8 cellular contexts compared by ENCODE assay signal in the genomic region with DNA sequence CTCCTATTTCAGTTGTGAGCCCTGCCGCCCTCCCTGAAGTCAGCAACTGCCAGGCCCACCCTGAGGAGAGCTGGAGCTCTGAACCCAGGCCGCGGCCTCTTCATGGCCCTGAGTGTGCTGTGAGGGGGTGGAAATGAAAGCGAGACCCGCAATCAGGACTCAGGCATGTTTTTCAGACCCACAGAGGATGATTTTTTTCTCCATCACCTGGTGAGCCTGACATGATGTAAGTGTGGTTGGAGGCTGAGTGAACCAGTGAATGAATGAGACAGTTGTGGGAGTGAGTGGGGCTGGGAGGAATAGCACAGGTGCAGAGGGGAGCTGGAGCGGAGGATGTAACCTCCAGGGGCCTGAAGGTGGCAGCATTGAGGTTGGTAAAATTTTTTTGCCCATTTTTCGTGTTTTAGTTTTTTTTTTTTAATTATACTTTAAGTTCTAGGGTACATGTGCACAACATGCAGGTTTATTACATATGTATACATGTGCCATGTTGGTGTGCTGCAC. TPM values are rescaled to one million over a fixed set of nuclear protein-coding genes. Genes with fewer than 3 reads are reported as not detected.
DNase-seq lines count a peak whose midpoint lies in the region; ATAC-seq and TF ChIP-seq lines count a peak whose summit lies in the region.

No MANE protein-coding gene starts in this region.

- TF ChIP-seq POLR2A in breast epithelium (IDR thresholded peaks at IDR 0.05): no peak

- H3K27ac Mint-ChIP-seq in MCF 10A (ENCODE audit: low read depth, unreplicated experiment): no peak overlapping the region

- H3K4me3 Mint-ChIP-seq in MCF 10A (ENCODE audit: unreplicated experiment): no peak overlapping the region

- peak; percentile 49 for DNase-seq in MCF 10A (ENCODE audit: unreplicated experiment)
- DNase-seq in breast epithelium (ENCODE audit: low spot score in 2 of 2): no peak
- peak; percentile 30 for DNase-seq in NCI-H1105 treated with DMSO at 0.1 percent for 48 hours (lab: John Stamatoyannopoulos, UW)
- DNase-seq in adipocyte (ENCODE audit: low read depth): peak; percentile 61
- DNase-seq in mucosa of descending colon: no peak
- no peak for DNase-seq in left cardiac atrium
- no peak for DNase-seq in DMS79 treated with DMSO at 0.1 percent for 48 hours (lab: John Stamatoyannopoulos, UW)

- peaks cover 17% of the 10 kb centered on the region for H3K4me1 Mint-ChIP-seq in MCF 10A (ENCODE audit: insufficient read depth, unreplicated experiment)

- no peaks in the 10 kb centered on the region for H3K9me3 ChIP-seq in breast epithelium
- H3K9me3 ChIP-seq in adipocyte (ENCODE audit: control insufficient read depth, low read length): peaks cover 7% of the 10 kb centered on the region
- H3K9me3 ChIP-seq in mucosa of descending colon: no peaks in the 10 kb centered on the region

- TF ChIP-seq CTCF in MCF 10A (IDR thresholded peaks at IDR 0.05; ENCODE audit: unreplicated experiment) (peak; percentile 48), breast epithelium (IDR thresholded peaks at IDR 0.05) (no peak), mucosa of descending colon (IDR thresholded peaks at IDR 0.05) (peak; percentile 29)

- intact Hi-C loops in MCF 10A (cut with micrococcal nuclease): loop anchor here (5.0 kb wide), 1 partner anchor 390 kb away; no protein-coding TSS in a partner anchor
- intact Hi-C loops in breast epithelium (cut with DNase I; ENCODE audit: low total_unique reads): loop anchor here (2.0 to 10.0 kb wide), 2 partner anchors 52 to 288 kb away; a partner anchor contains a TSS
- intact Hi-C loops in mucosa of descending colon (cut with DNase I, micrococcal nuclease): no loop called here
- intact Hi-C loops in left cardiac atrium (cut with DNase I): loop anchor here in 1 of 2 donors (10.0 kb wide), 1 partner anchor 162 kb away; no protein-coding TSS in a partner anchor

- no TSS peak for BruUV-seq in MCF 10A (replicated peaks; lab: Mats Ljungman, UMichigan)

- H3K4me3 ChIP-seq in breast epithelium: no peak overlapping the region
- H3K4me3 ChIP-seq in adipocyte (ENCODE audit: low read length): no peak overlapping the region
- H3K4me3 ChIP-seq in mucosa of descending colon: no peak overlapping the region

- POLR2A ChIA-PET in MCF 10A (lab: Yijun Ruan, JAX): interaction anchor here (0.6 to 0.8 kb wide), 3 partner anchors 137 to 808 kb away, joined by 3 read pairs; no protein-coding TSS in a partner anchor

- no peaks in the 10 kb centered on the region for H3K36me3 Mint-ChIP-seq in MCF 10A (ENCODE audit: insufficient read depth, unreplicated experiment)

- H3K9me3 Mint-ChIP-seq in MCF 10A (ENCODE audit: unreplicated experiment): no peaks in the 10 kb centered on the region

- H3K4me1 ChIP-seq in breast epithelium (no peaks in the 10 kb centered on the region), adipocyte (ENCODE audit: control insufficient read depth, insufficient read depth, low read length) (no peaks in the 10 kb centered on the region), mucosa of descending colon (ENCODE audit: low read depth) (peaks cover 5% of the 10 kb centered on the region)

- CTCF ChIA-PET in MCF 10A (lab: Yijun Ruan, JAX): interaction anchor here (0.6 to 2.1 kb wide), 3 partner anchors 274 to 458 kb away, joined by 3 to 6 read pairs (median 3); no protein-coding TSS in a partner anchor

- H3K27me3 ChIP-seq in breast epithelium (peaks cover 0 to 20% of the 10 kb centered on the region in 2 donors), adipocyte (replicated peaks; ENCODE audit: control insufficient read depth, insufficient read depth, low read length) (peaks cover 61% of the 10 kb centered on the region)

- H3K36me3 ChIP-seq in breast epithelium (no peaks in the 10 kb centered on the region), adipocyte (ENCODE audit: control insufficient read depth, insufficient read depth, low read length, severe bottlenecking) (no peaks in the 10 kb centered on the region), mucosa of descending colon (ENCODE audit: low read depth) (no peaks in the 10 kb centered on the region)

- ATAC-seq in mucosa of descending colon (no peak), HG02981 (IDR thresholded peaks at IDR 0.05; ENCODE audit: unreplicated experiment) (no peak), left cardiac atrium (no peak)

- no peak overlapping the region for H3K27ac ChIP-seq in breast epithelium

- peaks cover 20% of the 10 kb centered on the region for H3K27me3 Mint-ChIP-seq in MCF 10A (ENCODE audit: insufficient read depth, unreplicated experiment)

- no peak overlapping the region for H3K9ac ChIP-seq in adipocyte (ENCODE audit: low read length)

RNA-seq across cellular contexts. Expression of a gene that starts 18.3 kb away (rescaled TPM):
- 1.2 TPM in 2 replicates for total RNA-seq in MCF 10A (2022)
- not detected for total RNA-seq in breast epithelium
- not detected for total RNA-seq in mucosa of descending colon
- total RNA-seq in left cardiac atrium: not detected

RNA-seq across cellular contexts. Expression of a gene that starts 43.3 kb away (rescaled TPM):
- total RNA-seq in MCF 10A (2022): not detected in 2 replicates
- under 1 TPM in 2 of 3 donors, not detected in 1; under 0.01 to 0.29 TPM for total RNA-seq in breast epithelium
- not detected for total RNA-seq in mucosa of descending colon
- total RNA-seq in left cardiac atrium: under 1 TPM; 0.08 to 0.12 TPM

Comparison
In these comparisons a context has a peak if more than half of its experiments do, and no peak if none do; other contexts are left out.
1. DNase-seq: peak in MCF 10A (single experiment), NCI-H1105 treated with DMSO at 0.1 percent for 48 hours (single experiment) and adipocyte (single experiment); none in breast epithelium (0 of 2), mucosa of descending colon (0 of 3), left cardiac atrium (single experiment) and DMS79 treated with DMSO at 0.1 percent for 48 hours (single experiment).
2. CTCF ChIP-seq: peak in MCF 10A (single experiment) and mucosa of descending colon (single experiment); none in breast epithelium (0 of 3).
3. intact Hi-C loops: an anchor here in MCF 10A (5.0 kb wide) and breast epithelium (2.0 to 10.0 kb wide); none called in mucosa of descending colon.